ENCODE assay signal across 28 cellular contexts in the genomic region with DNA sequence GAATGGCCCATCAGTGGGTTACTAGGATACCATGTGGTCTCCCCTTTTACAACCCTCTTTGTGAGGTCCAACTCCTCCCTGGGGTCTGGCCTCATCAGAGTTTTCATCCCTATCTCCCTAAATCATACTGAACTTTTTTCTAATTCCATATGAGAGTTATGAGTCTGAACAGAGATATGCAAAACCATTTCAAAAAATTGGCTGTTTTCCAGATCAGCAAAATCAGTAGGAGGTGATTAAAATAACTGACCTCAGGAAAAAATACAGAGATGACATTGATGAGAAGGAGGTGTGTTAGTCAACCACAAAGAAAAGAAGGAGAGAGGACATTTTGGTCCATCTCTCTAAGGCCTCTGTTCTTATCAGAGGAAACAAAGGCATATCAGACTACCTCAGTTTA.
"Had no signal": no experiment of that assay in that cellular context is flagged by ENCODE, and none has a peak within 500 bp of the region (broad histone marks: within the 10 kb centered on the region; RNA-seq: fewer than 3 reads in every experiment).

No MANE protein-coding gene starts in this region.

- H3K27me3 ChIP-seq: ascending aorta, breast epithelium, cardiac muscle cell, dorsolateral prefrontal cortex, foreskin keratinocyte, gastrocnemius medialis, heart right ventricle had no signal

- DNase-seq: activated B cell treated with CpG ODN at 0.5 μM for 24 hours; activated CD4-positive, alpha-beta T cell treated with anti-CD3 and anti-CD28 coated beads for 48 hours; activated CD4-positive, alpha-beta T cell treated with anti-CD3 and anti-CD28 coated beads, Interleukin-2, amount 50 U/mL, for 1 hour; activated CD4-positive, alpha-beta T cell treated with anti-CD3 and anti-CD28 coated beads, Interleukin-2, amount 50 U/mL, for 48 hours; activated CD8-positive, alpha-beta memory T cell treated with anti-CD3 and anti-CD28 coated beads for 24 hours; activated CD8-positive, alpha-beta T cell treated with anti-CD3 and anti-CD28 coated beads for 36 hours; activated effector memory CD4-positive, alpha-beta T cell treated with Interleukin-2 at 50 U/mL for 16 hours; activated gamma-delta T cell treated with Interleukin-2 at 50 U/mL for 16 hours; activated naive CD4-positive, alpha-beta T cell treated with anti-CD3 and anti-CD28 coated beads, Interleukin-2, amount 50 U/mL, for 16 hours; activated naive CD4-positive, alpha-beta T cell treated with Interleukin-2 at 50 U/mL for 16 hours; activated T-cell treated with anti-CD3 and anti-CD28 coated beads, Interleukin-2, amount 50 U/mL, for 4 hours; amygdala; dorsolateral prefrontal cortex; effector memory CD4-positive, alpha-beta T cell; endodermal cell; foreskin keratinocyte; gastrocnemius medialis; glutamatergic neuron; heart right ventricle; T-helper 2 cell; WERI-Rb-1 had no signal

- H3K9me3 ChIP-seq: ascending aorta, breast epithelium, gastrocnemius medialis, heart right ventricle had no signal

- H3K4me3 ChIP-seq: ascending aorta, breast epithelium, cardiac muscle cell, coronary artery, dorsolateral prefrontal cortex, gastrocnemius medialis, heart right ventricle had no signal

- H3K36me3 ChIP-seq: ascending aorta, breast epithelium, cardiac muscle cell, gastrocnemius medialis, heart right ventricle, WERI-Rb-1 had no signal

- H3K4me1 ChIP-seq: ascending aorta, gastrocnemius medialis had no signal

- ATAC-seq: activated CD4-positive, CD25-positive, alpha-beta regulatory T cell treated with anti-CD3 and anti-CD28 coated beads, Interleukin-2, amount 50 U/mL, for 24 hours; activated CD8-positive, alpha-beta T cell treated with anti-CD3 and anti-CD28 coated beads for 36 hours; activated T-cell treated with anti-CD3 and anti-CD28 coated beads, Interleukin-2, amount 50 U/mL, for 4 hours; activated T-helper 17 cell treated with anti-CD3 and anti-CD28 coated beads, Interleukin-2, amount 50 U/mL, for 72 hours; esophagus mucosa; foreskin keratinocyte; gastrocnemius medialis; heart right ventricle had no signal

- H3K27ac ChIP-seq: ascending aorta, breast epithelium, cardiac muscle cell, coronary artery, dorsolateral prefrontal cortex, foreskin keratinocyte, gastrocnemius medialis, heart right ventricle, WERI-Rb-1 had no signal
